In genomic region chr18:37529863-37530262, GRCh38 we compare ENCODE assay signal across 1 cellular context.
TF ChIP-seq lines count a peak whose summit lies in the region.

No MANE protein-coding gene starts in this region.

TF ChIP-seq in K562, 482 proteins besides CTCF, POLR2A, EP300 and RAD21 (continued from another document):
- TF ChIP-seq, protein P1, sequence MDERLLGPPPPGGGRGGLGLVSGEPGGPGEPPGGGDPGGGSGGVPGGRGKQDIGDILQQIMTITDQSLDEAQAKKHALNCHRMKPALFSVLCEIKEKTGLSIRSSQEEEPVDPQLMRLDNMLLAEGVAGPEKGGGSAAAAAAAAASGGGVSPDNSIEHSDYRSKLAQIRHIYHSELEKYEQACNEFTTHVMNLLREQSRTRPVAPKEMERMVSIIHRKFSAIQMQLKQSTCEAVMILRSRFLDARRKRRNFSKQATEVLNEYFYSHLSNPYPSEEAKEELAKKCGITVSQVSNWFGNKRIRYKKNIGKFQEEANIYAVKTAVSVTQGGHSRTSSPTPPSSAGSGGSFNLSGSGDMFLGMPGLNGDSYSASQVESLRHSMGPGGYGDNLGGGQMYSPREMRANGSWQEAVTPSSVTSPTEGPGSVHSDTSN (CRISPR knock-in tag; IDR thresholded peaks at IDR 0.05; ENCODE audit: low read depth), result no peak
- TF ChIP-seq, protein P1 (tag; conservative IDR thresholded peaks at IDR 0.05; ENCODE audit: low read depth), result no peak
